Comparison of ENCODE assay signal across 14 cellular contexts in the genomic region with DNA sequence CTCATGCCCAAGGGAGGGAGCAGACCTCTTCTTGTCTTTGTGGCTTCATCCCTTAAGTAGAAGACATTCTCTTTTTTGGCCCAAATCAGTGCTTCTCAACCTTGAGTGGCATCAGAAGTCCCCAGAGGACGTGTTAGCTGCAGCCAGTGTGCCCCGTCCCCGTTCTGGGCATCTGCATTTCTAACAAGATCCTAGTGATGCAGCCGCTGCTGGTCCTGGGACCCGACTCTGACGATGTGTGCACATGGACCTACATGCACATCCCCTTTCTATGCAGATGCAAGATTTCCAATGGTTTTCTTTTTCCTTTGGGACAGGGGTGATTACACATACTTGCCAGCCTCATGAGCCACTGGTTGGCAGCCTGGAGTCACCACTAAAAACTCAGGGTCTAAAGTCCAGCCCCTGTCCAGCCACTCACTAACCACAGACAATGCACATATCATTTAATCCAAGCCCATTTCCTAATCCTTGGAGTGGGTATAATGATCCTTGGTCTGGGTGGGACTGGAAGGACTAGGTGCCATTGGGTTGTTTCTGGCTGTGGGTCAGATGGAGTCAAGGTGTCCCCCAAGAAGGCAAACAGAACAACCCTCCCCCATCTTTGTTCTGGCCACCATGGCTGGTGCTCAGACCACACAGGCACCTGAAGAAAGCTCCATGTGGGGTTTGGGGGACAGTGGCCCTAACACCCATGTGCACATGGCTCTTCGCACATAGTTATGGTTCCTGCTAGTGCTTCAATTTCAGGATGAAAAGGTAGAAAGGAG. TPM values are rescaled to one million over a fixed set of nuclear protein-coding genes. Genes with fewer than 3 reads are reported as not detected.
DNase-seq lines count a peak whose midpoint lies in the region; ATAC-seq and TF ChIP-seq lines count a peak whose summit lies in the region.
"Had no signal": no experiment of that assay in that cellular context is flagged by ENCODE, and none has a peak within 500 bp of the region (broad histone marks: within the 10 kb centered on the region; RNA-seq: fewer than 3 reads in every experiment).

No MANE protein-coding gene starts in this region.

- no peak for DNase-seq in CD4-positive, alpha-beta memory T cell
- DNase-seq in adipocyte (ENCODE audit: low read depth) (no peak), sciatic nerve (ENCODE audit: low spot score) (peak; percentile 49), tibial nerve (ENCODE audit: low spot score in 2 of 2) (no peak)
- DNase-seq: KBM-7; NCI-H774; SHP77; stimulated activated naive CD4-positive, alpha-beta T cell had no signal

- no peak for TF ChIP-seq CTCF in tibial nerve (IDR thresholded peaks at IDR 0.05)

- POLR2A ChIA-PET in CD4-positive, alpha-beta memory T cell (lab: Charles Lee; ENCODE audit: partially characterized antibody): no interaction called here

- H3K36me3 ChIP-seq in CD4-positive, alpha-beta memory T cell (ENCODE audit: insufficient read depth, low read length): peaks cover 16% of the 10 kb centered on the region
- H3K36me3 ChIP-seq in adipocyte (ENCODE audit: control insufficient read depth, insufficient read depth, low read length, severe bottlenecking): peaks cover 12% of the 10 kb centered on the region
- peaks cover 0 to 11% (median 9%) of the 10 kb centered on the region in 3 donors for H3K36me3 ChIP-seq in tibial nerve

- no peaks in the 10 kb centered on the region for H3K27me3 Mint-ChIP-seq in CD4-positive, alpha-beta memory T cell

- no peak for TF ChIP-seq EP300 in tibial nerve (IDR thresholded peaks at IDR 0.05)

- ATAC-seq in sciatic nerve (no peak), GM18873 (IDR thresholded peaks at IDR 0.05; ENCODE audit: low FRiP score, unreplicated experiment) (no peak), HG03045 (IDR thresholded peaks at IDR 0.05; ENCODE audit: unreplicated experiment) (no peak)
- no peak for ATAC-seq in activated CD4-positive, CD25-positive, alpha-beta regulatory T cell treated with anti-CD3 and anti-CD28 coated beads, Interleukin-2, amount 50 U/mL, for 24 hours

- H3K4me1 Mint-ChIP-seq in CD4-positive, alpha-beta memory T cell: peaks cover 47 to 85% (median 69%) of the 10 kb centered on the region in 4 donors

- no peak overlapping the region for H3K4me3 Mint-ChIP-seq in CD4-positive, alpha-beta memory T cell

- no peak overlapping the region for H3K4me3 ChIP-seq in CD4-positive, alpha-beta memory T cell (ENCODE audit: low read length in 2 of 2)
- H3K4me3 ChIP-seq in adipocyte (ENCODE audit: low read length) (peak overlapping the region; percentile 30), tibial nerve (no peak overlapping the region)

- no peaks in the 10 kb centered on the region for H3K9me3 ChIP-seq in CD4-positive, alpha-beta memory T cell (ENCODE audit: control insufficient read depth in 1 of 2, low read length in 2 of 2)
- H3K9me3 ChIP-seq in adipocyte (ENCODE audit: control insufficient read depth, low read length): no peaks in the 10 kb centered on the region
- no peaks in the 10 kb centered on the region for H3K9me3 ChIP-seq in tibial nerve

- H3K9me3 Mint-ChIP-seq in CD4-positive, alpha-beta memory T cell: peaks cover 0 to 2% (median 0%) of the 10 kb centered on the region in 8 donors

- H3K27ac Mint-ChIP-seq in CD4-positive, alpha-beta memory T cell: peak overlapping the region; percentile 64 to 86 (median 71)

- no peaks in the 10 kb centered on the region for H3K27me3 ChIP-seq in CD4-positive, alpha-beta memory T cell (ENCODE audit: insufficient read depth, low read length)
- peaks cover 8% of the 10 kb centered on the region for H3K27me3 ChIP-seq in adipocyte (replicated peaks; ENCODE audit: control insufficient read depth, insufficient read depth, low read length)
- no peaks in the 10 kb centered on the region for H3K27me3 ChIP-seq in layer of hippocampus (ENCODE audit: control insufficient read depth, insufficient read depth, low read length)
- H3K27me3 ChIP-seq in tibial nerve: no peaks in the 10 kb centered on the region

- CTCF ChIA-PET in CD4-positive, alpha-beta memory T cell (lab: Charles Lee; ENCODE audit: partially characterized antibody): interaction anchor here (2.0 to 2.4 kb wide), 2 partner anchors 13 to 54 kb away, joined by 4 to 8 read pairs; no protein-coding TSS in a partner anchor

- no peak for TF ChIP-seq POLR2A in tibial nerve (IDR thresholded peaks at IDR 0.05)

- intact Hi-C loops in CD4-positive, alpha-beta memory T cell (cut with micrococcal nuclease): no loop called here
- intact Hi-C loops in sciatic nerve (cut with DNase I): no loop called here

- 95 to 97% methylated on average over 7 of the region's 7 CpGs for WGBS in tibial nerve, 2 donors

- no peak overlapping the region for H3K27ac ChIP-seq in CD4-positive, alpha-beta memory T cell (ENCODE audit: low read depth, low read length)
- H3K27ac ChIP-seq in layer of hippocampus (ENCODE audit: low read depth, low read length) (peak overlapping the region; percentile 89), tibial nerve (peak overlapping the region in 2 of 4 donors; percentile 95 to 96)

- H3K4me1 ChIP-seq in CD4-positive, alpha-beta memory T cell (ENCODE audit: insufficient read depth, low read length): peaks cover 47% of the 10 kb centered on the region
- H3K4me1 ChIP-seq in adipocyte (ENCODE audit: control insufficient read depth, insufficient read depth, low read length) (peaks cover 63% of the 10 kb centered on the region), tibial nerve (peaks cover 5 to 88% (median 75%) of the 10 kb centered on the region in 4 donors)

- H3K9ac ChIP-seq in adipocyte (ENCODE audit: low read length): peak overlapping the region; percentile 23

- H3K36me3 Mint-ChIP-seq in CD4-positive, alpha-beta memory T cell: peaks cover 12 to 32% of the 10 kb centered on the region in 2 donors

RNA-seq across cellular contexts. Expression of a gene that starts 6.4 kb away (rescaled TPM):
- total RNA-seq in CD4-positive, alpha-beta memory T cell: 10 to 100 TPM; 55.4 to 56.5 TPM
- polyA plus RNA-seq in CD4-positive, alpha-beta memory T cell: 10 to 100 TPM; 44.6 to 47.2 TPM
- total RNA-seq in sciatic nerve: 27.4 TPM
- total RNA-seq in tibial nerve: 10 to 100 TPM; 38.5 to 55.5 (median 42.2) TPM

RNA-seq across cellular contexts. Expression of a gene that starts 30.4 kb away (rescaled TPM):
- not detected for total RNA-seq in CD4-positive, alpha-beta memory T cell
- not detected for polyA plus RNA-seq in CD4-positive, alpha-beta memory T cell
- not detected for total RNA-seq in sciatic nerve
- total RNA-seq in tibial nerve: not detected
- total RNA-seq: aorta, lung microvascular endothelial cell had no signal
- polyA plus RNA-seq: aorta had no signal

RNA-seq across cellular contexts. Expression of a gene that starts 59.0 kb away (rescaled TPM):
- 10 to 100 TPM; 48.4 to 50.0 TPM for total RNA-seq in CD4-positive, alpha-beta memory T cell
- 100 to 1,000 TPM in 1 of 2 donors, 10 to 100 TPM in 1; 70.7 to 130 TPM for polyA plus RNA-seq in CD4-positive, alpha-beta memory T cell
- total RNA-seq in sciatic nerve (47.3 TPM), tibial nerve (10 to 100 TPM; 45.3 to 83.1 (median 54.1) TPM)
